19 cellular contexts compared by ENCODE assay signal in genomic region chr22:26445577-26446275, GRCh38.
"Had no signal": no experiment of that assay in that cellular context is flagged by ENCODE, and none has a peak within 500 bp of the region (broad histone marks: within the 10 kb centered on the region; RNA-seq: fewer than 3 reads in every experiment).

No MANE protein-coding gene starts in this region.

- DNase-seq: activated B cell treated with CpG ODN at 0.5 μM for 24 hours; activated CD4-positive, alpha-beta T cell treated with anti-CD3 and anti-CD28 coated beads, Interleukin-2, amount 10 ng/mL, durations not matched to agents 7 days and 5 days; activated CD8-positive, alpha-beta memory T cell treated with anti-CD3 and anti-CD28 coated beads for 24 hours; activated naive CD4-positive, alpha-beta T cell treated with anti-CD3 and anti-CD28 coated beads for 36 hours; activated T-cell treated with anti-CD3 and anti-CD28 coated beads for 4 hours; amniotic stem cell; cerebellar nuclear complex; dermis blood vessel endothelial cell; hypothalamus; lower lobe of right lung; midbrain; naive thymus-derived CD4-positive, alpha-beta T cell; right cardiac atrium had no signal

- H3K27ac ChIP-seq: lower lobe of right lung, neutrophil had no signal

- H3K9me3 Mint-ChIP-seq: activated B cell treated with CpG ODN at 0.5 μM for 24 hours; activated CD4-positive, alpha-beta T cell treated with anti-CD3 and anti-CD28 coated beads, Interleukin-2, amount 10 ng/mL, durations not matched to agents 7 days and 5 days; activated naive CD4-positive, alpha-beta T cell treated with anti-CD3 and anti-CD28 coated beads for 36 hours; activated T-helper 17 cell treated with anti-CD3 and anti-CD28 coated beads, Interleukin-2, amount 50 U/mL, for 72 hours; naive thymus-derived CD4-positive, alpha-beta T cell; stimulated activated effector memory CD8-positive, alpha-beta T cell treated with anti-CD3 and anti-CD28 coated beads, Interleukin-12 subunit alpha, Interleukin-12 subunit beta, amount 100 ng/mL, for 72 hours; type B pancreatic cell had no signal

- H3K27ac Mint-ChIP-seq: activated B cell treated with CpG ODN at 0.5 μM for 24 hours; activated naive CD4-positive, alpha-beta T cell treated with anti-CD3 and anti-CD28 coated beads for 36 hours; naive thymus-derived CD4-positive, alpha-beta T cell; stimulated activated effector memory CD8-positive, alpha-beta T cell treated with anti-CD3 and anti-CD28 coated beads, Interleukin-12 subunit alpha, Interleukin-12 subunit beta, amount 100 ng/mL, for 72 hours; type B pancreatic cell had no signal

- H3K27me3 Mint-ChIP-seq: activated B cell treated with CpG ODN at 0.5 μM for 24 hours; activated CD4-positive, alpha-beta T cell treated with anti-CD3 and anti-CD28 coated beads, Interleukin-2, amount 10 ng/mL, durations not matched to agents 7 days and 5 days; activated T-helper 17 cell treated with anti-CD3 and anti-CD28 coated beads, Interleukin-2, amount 50 U/mL, for 72 hours; brain; naive thymus-derived CD4-positive, alpha-beta T cell; type B pancreatic cell had no signal

- H3K9me3 ChIP-seq: lower lobe of right lung, neutrophil had no signal

- H3K4me1 ChIP-seq: lower lobe of right lung had no signal

- H3K4me3 ChIP-seq: lower lobe of right lung, smooth muscle cell had no signal

- ATAC-seq: activated T-helper 17 cell treated with anti-CD3 and anti-CD28 coated beads, Interleukin-2, amount 50 U/mL, for 72 hours; lower lobe of right lung; naive thymus-derived CD4-positive, alpha-beta T cell; right cardiac atrium; stimulated activated effector memory CD8-positive, alpha-beta T cell treated with anti-CD3 and anti-CD28 coated beads, Interleukin-12 subunit alpha, Interleukin-12 subunit beta, amount 100 ng/mL, for 72 hours had no signal

- H3K27me3 ChIP-seq: neutrophil had no signal

- H3K4me3 Mint-ChIP-seq: activated B cell treated with CpG ODN at 0.5 μM for 24 hours; activated CD4-positive, alpha-beta T cell treated with anti-CD3 and anti-CD28 coated beads, Interleukin-2, amount 10 ng/mL, durations not matched to agents 7 days and 5 days; activated naive CD4-positive, alpha-beta T cell treated with anti-CD3 and anti-CD28 coated beads for 36 hours; activated T-helper 17 cell treated with anti-CD3 and anti-CD28 coated beads, Interleukin-2, amount 50 U/mL, for 72 hours; brain; naive thymus-derived CD4-positive, alpha-beta T cell; stimulated activated effector memory CD8-positive, alpha-beta T cell treated with anti-CD3 and anti-CD28 coated beads, Interleukin-12 subunit alpha, Interleukin-12 subunit beta, amount 100 ng/mL, for 72 hours; type B pancreatic cell had no signal

- H3K4me1 Mint-ChIP-seq: activated CD4-positive, alpha-beta T cell treated with anti-CD3 and anti-CD28 coated beads, Interleukin-2, amount 10 ng/mL, durations not matched to agents 7 days and 5 days; stimulated activated effector memory CD8-positive, alpha-beta T cell treated with anti-CD3 and anti-CD28 coated beads, Interleukin-12 subunit alpha, Interleukin-12 subunit beta, amount 100 ng/mL, for 72 hours had no signal

- H3K36me3 Mint-ChIP-seq: type B pancreatic cell had no signal
